In the genomic region with DNA sequence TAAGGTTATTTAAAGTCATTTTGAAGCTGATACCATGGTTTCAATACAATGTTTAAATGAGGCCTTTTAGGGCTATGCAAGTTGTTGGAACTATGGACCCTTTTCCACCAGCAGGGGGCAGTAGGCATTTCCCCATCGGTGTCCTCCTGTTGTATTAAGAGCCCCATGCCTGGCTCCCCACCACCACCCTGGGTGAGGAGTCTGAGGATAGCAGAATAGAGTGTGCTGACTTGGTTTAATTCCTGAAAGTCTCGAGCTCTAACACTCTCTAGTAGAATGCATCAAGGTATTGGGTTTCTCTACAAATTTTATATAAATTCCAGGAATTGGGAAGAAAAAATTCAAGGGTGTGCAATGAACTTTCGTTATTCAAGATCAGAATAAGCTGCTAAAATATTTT, we compare ENCODE assay signal across 9 cellular contexts.
DNase-seq lines count a peak whose midpoint lies in the region; ATAC-seq, FAIRE-seq and TF ChIP-seq lines count a peak whose summit lies in the region.
"Had no signal": no experiment of that assay in that cellular context is flagged by ENCODE, and none has a peak within 500 bp of the region (broad histone marks: within the 10 kb centered on the region; RNA-seq: fewer than 3 reads in every experiment).

No MANE protein-coding gene starts in this region.

- intact Hi-C loops in Calu3 (cut with micrococcal nuclease; ENCODE audit: unreplicated experiment) = loop anchor here (1.0 to 5.0 kb wide), 6 partner anchors 47 to 288 kb away; no protein-coding TSS in a partner anchor
- intact Hi-C loops in right cardiac atrium (cut with DNase I) = loop anchor here in 1 of 4 donors (5.0 kb wide), 1 partner anchor 238 kb away; no protein-coding TSS in a partner anchor
- intact Hi-C loops in lower leg skin (cut with DNase I; ENCODE audit: low total_unique reads) = no loop called here

- DNase-seq in Calu3 = peak; percentile 81
- no peak for DNase-seq in RWPE2 (ENCODE audit: low spot score)
- DNase-seq in activated naive CD8-positive, alpha-beta T cell treated with anti-CD3 and anti-CD28 coated beads for 36 hours = peak; percentile 50
- peak; percentile 62 to 83 (median 76) for DNase-seq in right cardiac atrium
- peak; percentile 89 for DNase-seq in small intestine
- no peak for DNase-seq in lower leg skin (ENCODE audit: low spot score in 2 of 2)

- H3K27ac ChIP-seq in RWPE2 (ENCODE audit: poor library complexity, severe bottlenecking) = no peak overlapping the region
- H3K27ac ChIP-seq in right cardiac atrium (ENCODE audit: low read length) = no peak overlapping the region
- peak overlapping the region in 1 of 2 donors; percentile 45 for H3K27ac ChIP-seq in small intestine (ENCODE audit: low read depth in 1 of 2, low read length in 1 of 2)

- TF ChIP-seq POLR2A in lower leg skin (IDR thresholded peaks at IDR 0.05) = no peak

- H3K27me3 ChIP-seq in RWPE2 (ENCODE audit: insufficient read depth, poor library complexity, severe bottlenecking) (no peaks in the 10 kb centered on the region), right cardiac atrium (ENCODE audit: control insufficient read depth, insufficient read depth) (no peaks in the 10 kb centered on the region), small intestine (ENCODE audit: control insufficient read depth in 2 of 2, insufficient read depth in 2 of 2, low read length in 2 of 2) (no peaks in the 10 kb centered on the region)

- CTCF ChIA-PET in Calu3 (lab: Charles Lee) = interaction anchor here (0.9 to 1.8 kb wide), 6 partner anchors 22 to 235 kb away, joined by 3 to 8 read pairs (median 4); partner anchors contain the start of gene JADE1

- H3K36me3 ChIP-seq in RWPE2 (ENCODE audit: low read depth) = no peaks in the 10 kb centered on the region
- no peaks in the 10 kb centered on the region for H3K36me3 ChIP-seq in small intestine (ENCODE audit: control insufficient read depth in 2 of 2, insufficient read depth in 2 of 2, low read length in 2 of 2)

- H3K27ac Mint-ChIP-seq in Calu3 (ENCODE audit: unreplicated experiment) = peak overlapping the region; percentile 78
- no peak overlapping the region for H3K27ac Mint-ChIP-seq in activated naive CD8-positive, alpha-beta T cell treated with anti-CD3 and anti-CD28 coated beads for 36 hours
- H3K27ac Mint-ChIP-seq: activated naive CD8-positive, alpha-beta T cell had no signal

- ATAC-seq in GM19397 (IDR thresholded peaks at IDR 0.05; ENCODE audit: unreplicated experiment) (peak; percentile 97), HG03432 (IDR thresholded peaks at IDR 0.05; ENCODE audit: unreplicated experiment) (peak; percentile 91), RWPE2 (ENCODE audit: low read depth) (no peak), right cardiac atrium (peak; percentile 30 to 44)

- peaks cover 9% of the 10 kb centered on the region for H3K36me3 Mint-ChIP-seq in Calu3 (ENCODE audit: insufficient read depth, unreplicated experiment)
- H3K36me3 Mint-ChIP-seq in activated naive CD8-positive, alpha-beta T cell treated with anti-CD3 and anti-CD28 coated beads for 36 hours = no peaks in the 10 kb centered on the region
- H3K36me3 Mint-ChIP-seq: activated naive CD8-positive, alpha-beta T cell had no signal

- H3K9me3 ChIP-seq in RWPE2 (ENCODE audit: severe bottlenecking) (no peaks in the 10 kb centered on the region), right cardiac atrium (ENCODE audit: control insufficient read depth, low read length) (no peaks in the 10 kb centered on the region), small intestine (ENCODE audit: control insufficient read depth, low read depth) (no peaks in the 10 kb centered on the region)

- WGBS in right cardiac atrium = 39% methylated on average over 3 of the region's 3 CpGs
- 8 to 26% (median 9%) methylated on average over 3 of the region's 3 CpGs for WGBS in small intestine, 3 donors
- 35 to 39% methylated on average over 3 of the region's 3 CpGs for WGBS in lower leg skin, 2 donors

- BruUV-seq in Calu3 (replicated peaks; lab: Mats Ljungman, UMichigan) = no TSS peak

- H3K4me1 ChIP-seq in RWPE2 (ENCODE audit: insufficient read depth, poor library complexity, severe bottlenecking) (peaks cover 25% of the 10 kb centered on the region), right cardiac atrium (ENCODE audit: control insufficient read depth, insufficient read depth, low read length) (peaks cover 10% of the 10 kb centered on the region), small intestine (ENCODE audit: control insufficient read depth in 2 of 2, insufficient read depth in 1 of 2, low read depth in 1 of 2, low read length in 1 of 2) (peaks cover 8 to 12% of the 10 kb centered on the region in 2 donors)

- H3K4me3 ChIP-seq in RWPE2 (ENCODE audit: severe bottlenecking) = no peak overlapping the region
- no peak overlapping the region for H3K4me3 ChIP-seq in right cardiac atrium (ENCODE audit: low read length)
- H3K4me3 ChIP-seq in small intestine (ENCODE audit: low read depth in 1 of 2, low read length in 2 of 2) = no peak overlapping the region
- no peak overlapping the region for H3K4me3 ChIP-seq in lower leg skin (ENCODE audit: low read depth, poor library complexity, severe bottlenecking)

- H3K27me3 Mint-ChIP-seq in Calu3 (ENCODE audit: unreplicated experiment) = no peaks in the 10 kb centered on the region
- H3K27me3 Mint-ChIP-seq in activated naive CD8-positive, alpha-beta T cell treated with anti-CD3 and anti-CD28 coated beads for 36 hours = peaks cover 6% of the 10 kb centered on the region

- peak overlapping the region; percentile 56 for H3K4me3 Mint-ChIP-seq in Calu3 (ENCODE audit: low read depth, unreplicated experiment)
- H3K4me3 Mint-ChIP-seq in activated naive CD8-positive, alpha-beta T cell treated with anti-CD3 and anti-CD28 coated beads for 36 hours = no peak overlapping the region
- H3K4me3 Mint-ChIP-seq: activated naive CD8-positive, alpha-beta T cell had no signal

- no peak for FAIRE-seq in small intestine (lab: Jason Lieb, UNC)

- no peaks in the 10 kb centered on the region for H3K9me3 Mint-ChIP-seq in Calu3 (ENCODE audit: low read depth, unreplicated experiment)
- H3K9me3 Mint-ChIP-seq in activated naive CD8-positive, alpha-beta T cell treated with anti-CD3 and anti-CD28 coated beads for 36 hours = no peaks in the 10 kb centered on the region

- TF ChIP-seq CTCF in Calu3 (IDR thresholded peaks at IDR 0.05; ENCODE audit: unreplicated experiment) = peak; percentile 64
- peak; percentile 41 for TF ChIP-seq CTCF in RWPE2 (IDR thresholded peaks at IDR 0.05; ENCODE audit: poor library complexity, severe bottlenecking)
- no peak for TF ChIP-seq CTCF in lower leg skin (IDR thresholded peaks at IDR 0.05)

- peaks cover 29% of the 10 kb centered on the region for H3K4me1 Mint-ChIP-seq in Calu3 (ENCODE audit: low read depth, unreplicated experiment)
- H3K4me1 Mint-ChIP-seq in activated naive CD8-positive, alpha-beta T cell treated with anti-CD3 and anti-CD28 coated beads for 36 hours = no peaks in the 10 kb centered on the region

Comparison
In these comparisons a context has a peak if more than half of its experiments do, and no peak if none do; other contexts are left out.
1. DNase-seq: peak in Calu3 (single experiment), activated naive CD8-positive, alpha-beta T cell treated with anti-CD3 and anti-CD28 coated beads for 36 hours (single experiment), right cardiac atrium (3 of 3) and small intestine (single experiment); none in RWPE2 (single experiment) and lower leg skin (0 of 2).
2. CTCF ChIP-seq: peak in Calu3 (single experiment) and RWPE2 (single experiment); none in lower leg skin (0 of 3).